In genomic region chr17:70072900-70073299, GRCh38 we compare ENCODE assay signal across 32 cellular contexts. TPM values are rescaled to one million over a fixed set of nuclear protein-coding genes. Genes with fewer than 3 reads are reported as not detected.
DNase-seq lines count a peak whose midpoint lies in the region; ATAC-seq and TF ChIP-seq lines count a peak whose summit lies in the region.
"Had no signal": no experiment of that assay in that cellular context is flagged by ENCODE, and none has a peak within 500 bp of the region (broad histone marks: within the 10 kb centered on the region; RNA-seq: fewer than 3 reads in every experiment).

No MANE protein-coding gene starts in this region.

- ATAC-seq in body of pancreas (no peak), Right ventricle myocardium inferior (no peak)
- ATAC-seq: effector memory CD8-positive, alpha-beta T cell; GM12878; pancreas; right cardiac atrium; stimulated activated naive CD8-positive, alpha-beta T cell treated with anti-CD3 and anti-CD28 coated beads, Interleukin-15, Interleukin-2, amounts not matched to agents 100 U/mL and 50 U/mL, for 24 hours; T-cell had no signal

- peaks cover 16% of the 10 kb centered on the region for H3K4me1 ChIP-seq in body of pancreas
- no peaks in the 10 kb centered on the region for H3K4me1 ChIP-seq in SJCRH30
- H3K4me1 ChIP-seq: vagina had no signal

- no peaks in the 10 kb centered on the region for H3K9me3 ChIP-seq in body of pancreas
- H3K9me3 ChIP-seq in SJCRH30 (replicated peaks) = no peaks in the 10 kb centered on the region
- H3K9me3 ChIP-seq: pancreas, vagina had no signal

- TF ChIP-seq POLR2A in body of pancreas (IDR thresholded peaks at IDR 0.05) = no peak

- no peak for TF ChIP-seq CTCF in body of pancreas (IDR thresholded peaks at IDR 0.05)

- peak overlapping the region; percentile 22 to 66 (median 40) for H3K27ac ChIP-seq in body of pancreas
- no peak overlapping the region for H3K27ac ChIP-seq in SJCRH30
- H3K27ac ChIP-seq: KMS-11, vagina had no signal

- H3K36me3 ChIP-seq in body of pancreas (replicated peaks in 1 of 2; ENCODE audit: insufficient read depth in 1 of 2, low read depth in 2 of 2) = no peaks in the 10 kb centered on the region
- no peaks in the 10 kb centered on the region for H3K36me3 ChIP-seq in SJCRH30
- H3K36me3 ChIP-seq: pancreas, vagina had no signal

- DNase-seq in COLO829 (ENCODE audit: low spot score) (peak; percentile 79), body of pancreas (peak in 3 of 4 donors; percentile 16 to 39 (median 33)), kidney glomerular epithelial cell (lab: John Stamatoyannopoulos, UW) (peak; percentile 60), superior temporal gyrus (ENCODE audit: extremely low spot score) (peak; percentile 42), Right ventricle myocardium inferior (ENCODE audit: missing footprints) (no peak), HK-2 (ENCODE audit: unreplicated experiment) (no peak), SJCRH30 (no peak), NCI-H2227 treated with DMSO at 0.1 percent for 48 hours (lab: John Stamatoyannopoulos, UW) (no peak)
- DNase-seq: ACHN; activated CD4-positive, alpha-beta T cell treated with anti-CD3 and anti-CD28 coated beads, Interleukin-2, amount 50 U/mL, for 1 hour; activated CD4-positive, CD25-positive, alpha-beta regulatory T cell; activated effector memory CD4-positive, alpha-beta T cell treated with anti-CD3 and anti-CD28 coated beads, Interleukin-2, amount 50 U/mL, for 16 hours; activated T-cell treated with anti-CD3 and anti-CD28 coated beads, Interleukin-2, amount 50 U/mL, for 1 hour; cortex of kidney; effector memory CD8-positive, alpha-beta T cell; erythroblast; H9; NCI-H1417 treated with DMSO at 0.1 percent for 48 hours; NCI-H2029 treated with DMSO at 0.1 percent for 48 hours; NCI-H226; NCI-H69; pancreas; right cardiac atrium; RPMI8226; stimulated activated naive CD8-positive, alpha-beta T cell treated with anti-CD3 and anti-CD28 coated beads, Interleukin-15, Interleukin-2, amounts not matched to agents 100 U/mL and 50 U/mL, for 24 hours; T-cell had no signal

- no peak overlapping the region for H3K4me3 ChIP-seq in body of pancreas
- no peak overlapping the region for H3K4me3 ChIP-seq in SJCRH30
- H3K4me3 ChIP-seq: GM12878, lung, pancreas, smooth muscle cell, vagina had no signal

- no peaks in the 10 kb centered on the region for H3K27me3 ChIP-seq in body of pancreas
- H3K27me3 ChIP-seq in SJCRH30 = no peaks in the 10 kb centered on the region
- H3K27me3 ChIP-seq: pancreas, vagina had no signal

- WGBS in body of pancreas, 2 donors = 47 to 52% methylated on average over 2 of the region's 2 CpGs

- intact Hi-C loops in body of pancreas (cut with DNase I) (no loop called here), Right ventricle myocardium inferior (cut with DNase I) (no loop called here)

RNA-seq across cellular contexts. Expression of gene KCNJ16, which starts 2.1 kb away (rescaled TPM):
- 10 to 100 TPM; 53.4 to 58.6 TPM for total RNA-seq in body of pancreas
- not detected for total RNA-seq in Right ventricle myocardium inferior
- not detected in 2 replicates for total RNA-seq in SJCRH30 (2014; rRNA removed; shearing (Covaris generic))
- total RNA-seq: cardiac septum, GM12878, H9, smooth muscle cell, T-cell, vagina had no signal

Comparison
In these comparisons a context has a peak if more than half of its experiments do, and no peak if none do; other contexts are left out.
1. DNase-seq: peak in COLO829 (single experiment), body of pancreas (3 of 4), kidney glomerular epithelial cell (single experiment) and superior temporal gyrus (single experiment); none in Right ventricle myocardium inferior (single experiment), HK-2 (single experiment), SJCRH30 (0 of 2) and NCI-H2227 treated with DMSO at 0.1 percent for 48 hours (single experiment).
2. RNA of gene KCNJ16, which starts 2.1 kb away (total RNA-seq): 53.4 to 58.6 TPM in body of pancreas; not detected in Right ventricle myocardium inferior (single experiment) and not detected in SJCRH30; every median in the first group is over 10 times any median in the second.